11 cellular contexts compared by ENCODE assay signal in the genomic region with DNA sequence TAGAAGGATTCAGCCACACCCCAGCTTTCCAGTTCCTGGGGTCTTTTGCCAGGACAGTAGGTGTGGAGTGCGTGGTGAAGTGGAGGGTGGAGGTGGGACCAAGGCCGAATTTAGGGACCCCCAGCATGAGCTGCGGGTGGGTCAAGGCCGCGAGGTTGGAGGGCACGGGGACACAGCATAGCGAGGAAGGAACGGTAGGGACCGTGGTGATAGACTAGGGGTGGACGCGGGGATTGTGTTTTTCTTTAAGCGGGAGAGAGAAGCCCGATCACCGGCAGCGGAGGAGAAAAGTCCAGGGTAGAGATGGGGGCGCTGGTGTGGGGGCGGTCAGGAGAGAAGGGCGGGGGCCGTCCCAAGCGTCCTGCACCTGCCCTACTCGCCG. TPM values are rescaled to one million over a fixed set of nuclear protein-coding genes. Genes with fewer than 3 reads are reported as not detected.
DNase-seq lines count a peak whose midpoint lies in the region; ATAC-seq and TF ChIP-seq lines count a peak whose summit lies in the region.
"Had no signal": no experiment of that assay in that cellular context is flagged by ENCODE, and none has a peak within 500 bp of the region (broad histone marks: within the 10 kb centered on the region; RNA-seq: fewer than 3 reads in every experiment).

No MANE protein-coding gene starts in this region.

- H3K9me3 Mint-ChIP-seq in T-cell = no peaks in the 10 kb centered on the region

- POLR2A ChIA-PET in T-cell (lab: Charles Lee) = no interaction called here

- peaks cover 54 to 67% of the 10 kb centered on the region in 2 donors for H3K27me3 Mint-ChIP-seq in T-cell

- H3K27ac ChIP-seq in psoas muscle = no peak overlapping the region

- no peaks in the 10 kb centered on the region for H3K36me3 ChIP-seq in psoas muscle (ENCODE audit: insufficient read depth in 1 of 2, low read depth in 1 of 2)

- H3K4me3 ChIP-seq in fibroblast of mammary gland (ENCODE audit: control insufficient read depth, low read depth, low read length) (peak overlapping the region; percentile 13), psoas muscle (peak overlapping the region; percentile 51)

- H3K27me3 ChIP-seq in psoas muscle (ENCODE audit: insufficient read depth in 3 of 3, low read length in 2 of 3) = peaks cover 2 to 87% (median 29%) of the 10 kb centered on the region in 3 donors

- intact Hi-C loops in psoas muscle (cut with DNase I) = no loop called here

- TF ChIP-seq CTCF in fibroblast of mammary gland (conservative IDR thresholded peaks at IDR 0.05; ENCODE audit: control insufficient read depth, insufficient read depth, low read depth, low read length) (no peak), psoas muscle (IDR thresholded peaks at IDR 0.05) (no peak)

- H3K36me3 Mint-ChIP-seq in T-cell = no peaks in the 10 kb centered on the region

- CTCF ChIA-PET in T-cell (lab: Charles Lee) = no interaction called here

- no peaks in the 10 kb centered on the region for H3K9me3 ChIP-seq in psoas muscle

- 4% methylated on average over 18 to 22 of the region's 22 CpGs for WGBS in psoas muscle, 3 donors

- peak overlapping the region; percentile 63 to 74 (median 66) for H3K4me3 Mint-ChIP-seq in T-cell

- peak; percentile 48 for DNase-seq in D341Med (ENCODE audit: low spot score)
- DNase-seq in T-cell = peak in 1 of 34 experiments; percentile 6
- no peak for DNase-seq in fibroblast of mammary gland (ENCODE audit: low read depth)
- no peak for DNase-seq in psoas muscle
- no peak for DNase-seq in NCI-H748 treated with DMSO at 0.1 percent for 48 hours (lab: John Stamatoyannopoulos, UW)
- DNase-seq: hippocampal formation had no signal

- H3K4me1 Mint-ChIP-seq in T-cell = peaks cover 7 to 11% (median 9%) of the 10 kb centered on the region in 3 donors

- no peak overlapping the region for H3K27ac Mint-ChIP-seq in T-cell

- H3K4me1 ChIP-seq in psoas muscle = peaks cover 6% of the 10 kb centered on the region

- no peak for ATAC-seq in T-cell (replicated peaks in 1 of 4)
- no peak for ATAC-seq in psoas muscle
- no peak for ATAC-seq in HG03521 (IDR thresholded peaks at IDR 0.05; ENCODE audit: unreplicated experiment)
- ATAC-seq in HG03095 (IDR thresholded peaks at IDR 0.05; ENCODE audit: unreplicated experiment) = no peak
- ATAC-seq in HG02610 (IDR thresholded peaks at IDR 0.05; ENCODE audit: unreplicated experiment) = no peak

RNA-seq across cellular contexts. Expression of a gene that starts 0.3 kb away (rescaled TPM):
- total RNA-seq in T-cell (under 1 TPM in 2 of 5 donors, not detected in 3; 0.03 to 0.19 TPM), psoas muscle (under 1 TPM in 1 of 4 donors, not detected in 3; 0.04 TPM)
- polyA plus RNA-seq in psoas muscle = under 1 TPM in 1 of 3 donors, not detected in 2; under 0.01 TPM
- total RNA-seq: activated CD8-positive, alpha-beta memory T cell treated with anti-CD3 and anti-CD28 coated beads for 36 hours; HT1080 had no signal
